1 cellular context compared by ENCODE assay signal in the genomic region with DNA sequence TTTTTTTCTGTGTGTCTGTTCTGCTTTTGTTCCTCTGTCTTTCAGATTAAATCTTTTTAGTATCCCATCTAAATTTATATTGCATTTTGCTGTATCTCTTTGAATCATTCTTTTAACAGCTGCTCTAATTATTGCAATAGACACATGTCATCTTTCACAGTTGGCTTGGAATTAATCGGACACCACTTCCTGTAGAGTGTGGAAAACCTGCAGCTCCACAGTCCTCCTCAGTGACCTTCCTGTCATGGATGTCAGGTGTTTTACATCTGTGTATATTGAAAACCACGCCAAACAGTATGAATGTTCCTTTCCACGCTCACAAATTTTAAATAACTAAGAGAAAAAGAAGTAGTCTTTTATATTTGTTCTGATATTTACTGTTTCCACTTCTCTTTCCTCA.
TF ChIP-seq lines count a peak whose summit lies in the region.

No MANE protein-coding gene starts in this region.

TF ChIP-seq in WTC11, 78 proteins besides CTCF, POLR2A, EP300 and RAD21 (continued from another document):
- TF ChIP-seq, protein P1, sequence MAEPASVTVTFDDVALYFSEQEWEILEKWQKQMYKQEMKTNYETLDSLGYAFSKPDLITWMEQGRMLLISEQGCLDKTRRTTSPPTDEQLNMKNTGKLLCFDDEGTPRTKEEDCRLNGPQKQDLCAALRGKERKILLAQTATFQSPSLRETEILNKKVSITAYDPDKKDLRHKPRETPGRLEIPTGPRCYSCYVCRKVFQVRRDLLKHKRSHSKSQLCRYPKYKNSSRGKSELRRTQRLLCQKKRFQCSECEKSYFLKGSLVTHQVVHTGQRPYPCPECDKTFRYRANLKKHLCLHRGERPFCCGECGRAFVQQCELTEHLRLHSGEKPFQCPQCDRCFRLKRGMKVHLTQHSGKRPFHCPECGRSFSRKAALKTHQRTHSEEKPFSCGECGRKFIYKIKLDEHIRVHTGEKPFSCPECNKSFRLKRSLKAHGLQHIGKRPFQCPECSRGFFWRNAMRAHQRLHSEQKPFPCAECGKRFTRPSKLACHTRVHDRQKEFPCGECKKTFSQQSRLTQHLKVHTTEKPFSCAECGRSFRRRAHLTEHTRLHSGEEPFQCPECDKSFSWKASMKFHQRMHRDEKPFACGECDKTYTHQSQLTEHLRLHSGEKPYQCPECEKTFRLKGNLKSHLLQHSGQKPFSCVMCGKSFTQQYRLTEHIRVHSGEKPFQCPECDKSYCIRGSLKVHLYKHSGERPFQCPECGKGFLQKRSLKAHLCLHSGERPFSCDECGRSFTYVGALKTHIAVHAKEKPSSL (CRISPR knock-in tag; conservative IDR thresholded peaks at IDR 0.05), result no peak
TF ChIP-seq in WTC11: peak in this region for 0.
